9 cellular contexts compared by ENCODE assay signal in the genomic region with DNA sequence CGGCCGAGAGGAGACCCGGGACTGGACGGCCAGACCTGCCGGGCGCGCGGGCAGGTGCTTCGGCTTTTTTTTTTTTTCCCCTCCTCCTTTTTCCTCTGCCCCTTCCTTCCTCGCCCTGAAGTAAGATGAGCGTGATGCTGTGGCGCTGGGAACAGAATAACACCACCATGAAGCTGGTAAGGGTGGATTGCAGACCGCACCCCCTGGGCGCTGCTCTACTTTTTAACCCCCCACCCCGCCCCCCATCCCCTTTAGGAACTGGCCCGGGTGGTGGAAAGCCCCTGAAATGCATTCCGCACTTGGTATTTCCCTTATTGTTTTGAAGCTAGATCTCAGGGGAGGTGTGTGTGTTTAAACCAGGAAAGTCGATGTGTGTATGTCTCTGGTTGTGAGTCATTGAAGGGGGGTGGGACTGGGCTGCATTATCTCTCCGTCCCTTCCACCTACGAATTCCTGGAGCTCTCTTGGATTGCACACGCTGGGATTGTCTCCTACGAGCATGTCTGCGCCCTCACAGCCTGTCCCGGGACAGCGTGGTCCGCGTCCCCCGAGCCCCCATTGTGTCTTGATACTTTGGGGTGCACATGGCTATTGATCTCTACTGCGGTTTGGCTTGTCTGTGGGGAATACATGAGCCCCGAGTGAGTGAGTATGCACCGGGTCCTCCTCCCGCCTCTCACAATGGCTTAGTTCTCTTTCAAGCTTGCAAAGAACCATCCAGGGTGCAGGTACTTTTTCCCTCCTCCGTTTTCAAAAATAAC.
DNase-seq lines count a peak whose midpoint lies in the region; ATAC-seq and TF ChIP-seq lines count a peak whose summit lies in the region.
"Had no signal": no experiment of that assay in that cellular context is flagged by ENCODE, and none has a peak within 500 bp of the region (broad histone marks: within the 10 kb centered on the region; RNA-seq: fewer than 3 reads in every experiment).

No MANE protein-coding gene starts in this region.

- 0 to 4% (median 1%) methylated on average over 29 to 33 of the region's 33 CpGs for WGBS in ovary, 3 donors

- no peaks in the 10 kb centered on the region for H3K9me3 ChIP-seq in SJSA1 (replicated peaks)
- no peaks in the 10 kb centered on the region for H3K9me3 ChIP-seq in ovary
- no peaks in the 10 kb centered on the region for H3K9me3 ChIP-seq in OCI-LY7 (ENCODE audit: low read length)

- CTCF ChIA-PET in OCI-LY7 (lab: Charles Lee; ENCODE audit: unreplicated experiment) = no interaction called here

- H3K4me3 ChIP-seq in SJSA1 = peak overlapping the region; percentile 20; the same call in 1 of the 2 replicates
- H3K4me3 ChIP-seq in ovary = peak overlapping the region; percentile 21
- no peak overlapping the region for H3K4me3 ChIP-seq in OCI-LY7 (ENCODE audit: low read depth, low read length, poor library complexity, severe bottlenecking)

- no peaks in the 10 kb centered on the region for H3K27me3 ChIP-seq in SJSA1 (replicated peaks)
- no peaks in the 10 kb centered on the region for H3K27me3 ChIP-seq in ovary

- ATAC-seq in GM18502 (IDR thresholded peaks at IDR 0.05; ENCODE audit: poor library complexity, unreplicated experiment) (peak; percentile 86), HG02759 (IDR thresholded peaks at IDR 0.05; ENCODE audit: unreplicated experiment) (peak; percentile 81)

- TF ChIP-seq POLR2A in ovary (IDR thresholded peaks at IDR 0.05) = no peak

- no peaks in the 10 kb centered on the region for H3K79me2 ChIP-seq in OCI-LY7 (ENCODE audit: insufficient read depth, low read depth, low read length)

- POLR2A ChIA-PET in OCI-LY7 (lab: Charles Lee) = interaction anchor here (0.7 kb wide), 2 partner anchors 110 to 584 kb away, joined by 4 to 6 read pairs; no protein-coding TSS in a partner anchor

- TF ChIP-seq CTCF in ovary (IDR thresholded peaks at IDR 0.05) (no peak), OCI-LY7 (conservative IDR thresholded peaks at IDR 0.05; ENCODE audit: low read length) (no peak)

- intact Hi-C loops in ovary (cut with DNase I) = no loop called here
- intact Hi-C loops in OCI-LY7 (cut with micrococcal nuclease; ENCODE audit: unreplicated experiment) = no loop called here

- TF ChIP-seq EP300 in ovary (IDR thresholded peaks at IDR 0.05) = no peak

- no TSS peak for BruUV-seq in OCI-LY7 (replicated peaks; lab: Mats Ljungman, UMichigan)

- H3K36me3 ChIP-seq in SJSA1 (no peaks in the 10 kb centered on the region), ovary (no peaks in the 10 kb centered on the region), OCI-LY7 (ENCODE audit: insufficient read depth, low read length) (no peaks in the 10 kb centered on the region)

- no peak overlapping the region for H3K4me2 ChIP-seq in OCI-LY7 (ENCODE audit: low read length)

- H3K9me2 ChIP-seq in OCI-LY7 (ENCODE audit: insufficient read depth, low read length) = no peaks in the 10 kb centered on the region

- H3K4me1 ChIP-seq in SJSA1 (replicated peaks) (peaks cover 4% of the 10 kb centered on the region), ovary (ENCODE audit: insufficient read depth) (peaks cover 4% of the 10 kb centered on the region), OCI-LY7 (ENCODE audit: insufficient read depth, low read length, poor library complexity, severe bottlenecking) (no peaks in the 10 kb centered on the region)

- DNase-seq in A172 (ENCODE audit: low spot score) = peak; percentile 72
- DNase-seq in SJSA1 (ENCODE audit: low read depth in 1 of 2, low spot score in 2 of 2) = peak; percentile 49 to 60
- peak; percentile 21 for DNase-seq in fibroblast of the conjunctiva (ENCODE audit: low read depth)
- DNase-seq in ovary = no peak
- DNase-seq in OCI-LY7 (ENCODE audit: low spot score) = no peak
- no peak for DNase-seq in activated CD4-positive, alpha-beta T cell treated with anti-CD3 and anti-CD28 coated beads for 48 hours

- H2AFZ ChIP-seq in OCI-LY7 (ENCODE audit: low read length) = no peak overlapping the region

- H3K27ac ChIP-seq in SJSA1 = no peak overlapping the region
- no peak overlapping the region for H3K27ac ChIP-seq in ovary
- H3K27ac ChIP-seq in OCI-LY7 (ENCODE audit: low read depth, low read length, poor library complexity, severe bottlenecking) = no peak overlapping the region
- H3K27ac ChIP-seq: HL-60 had no signal

- H4K20me1 ChIP-seq in OCI-LY7 (ENCODE audit: insufficient read depth, low read length) = no peaks in the 10 kb centered on the region

Comparison
In these comparisons a context has a peak if more than half of its experiments do, and no peak if none do; other contexts are left out.
1. DNase-seq: peak in A172 (single experiment), SJSA1 (2 of 2) and fibroblast of the conjunctiva (single experiment); none in ovary (0 of 5), OCI-LY7 (single experiment) and activated CD4-positive, alpha-beta T cell treated with anti-CD3 and anti-CD28 coated beads for 48 hours (single experiment).